Comparison of ENCODE assay signal across 8 cellular contexts in genomic region chr10:124612611-124613498, GRCh38.
DNase-seq lines count a peak whose midpoint lies in the region; ATAC-seq and TF ChIP-seq lines count a peak whose summit lies in the region.

No MANE protein-coding gene starts in this region.

- no peak overlapping the region for H3K9ac ChIP-seq in endodermal cell (ENCODE audit: extremely low read depth, low read length, poor library complexity, severe bottlenecking)

- peak overlapping the region; percentile 52 for H3K27ac Mint-ChIP-seq in endodermal cell

- H3K27ac ChIP-seq in endodermal cell (ENCODE audit: low read depth, low read length): no peak overlapping the region
- no peak overlapping the region for H3K27ac ChIP-seq in psoas muscle
- peak overlapping the region in 2 of 4 donors; percentile 44 to 57 for H3K27ac ChIP-seq in esophagus squamous epithelium

- H3K4me1 Mint-ChIP-seq in endodermal cell: peaks cover 6% of the 10 kb centered on the region

- no peaks in the 10 kb centered on the region for H3K36me3 Mint-ChIP-seq in endodermal cell (ENCODE audit: low read depth)

- TF ChIP-seq CTCF in endodermal cell (conservative IDR thresholded peaks at IDR 0.05) (peak; percentile 49), psoas muscle (IDR thresholded peaks at IDR 0.05) (no peak), esophagus squamous epithelium (IDR thresholded peaks at IDR 0.05) (no peak)

- peak; percentile 4 for DNase-seq in GM04504 (ENCODE audit: low read depth)
- DNase-seq in endodermal cell: peak; percentile 90
- peak; percentile 47 to 75 for DNase-seq in psoas muscle
- DNase-seq in HK-2 (ENCODE audit: unreplicated experiment): no peak
- no peak for DNase-seq in esophagus squamous epithelium (lab: John Stamatoyannopoulos, UW)

- no peaks in the 10 kb centered on the region for H3K36me3 ChIP-seq in endodermal cell (ENCODE audit: control insufficient read depth, insufficient read depth, low read length)
- H3K36me3 ChIP-seq in psoas muscle (ENCODE audit: insufficient read depth in 1 of 2, low read depth in 1 of 2): peaks cover 0 to 5% of the 10 kb centered on the region in 2 donors
- peaks cover 0 to 35% (median 0%) of the 10 kb centered on the region in 3 donors for H3K36me3 ChIP-seq in esophagus squamous epithelium

- H3K4me1 ChIP-seq in endodermal cell (ENCODE audit: control insufficient read depth, insufficient read depth, low read length): no peaks in the 10 kb centered on the region
- H3K4me1 ChIP-seq in psoas muscle: no peaks in the 10 kb centered on the region
- peaks cover 11 to 57% (median 22%) of the 10 kb centered on the region in 3 donors for H3K4me1 ChIP-seq in esophagus squamous epithelium

- H3K27me3 Mint-ChIP-seq in endodermal cell (ENCODE audit: insufficient read depth): no peaks in the 10 kb centered on the region

- intact Hi-C loops in psoas muscle (cut with DNase I) (no loop called here), esophagus squamous epithelium (cut with DNase I) (no loop called here)

- H3K9me3 ChIP-seq in endodermal cell (ENCODE audit: control insufficient read depth, low read length): no peaks in the 10 kb centered on the region
- H3K9me3 ChIP-seq in psoas muscle: no peaks in the 10 kb centered on the region
- H3K9me3 ChIP-seq in esophagus squamous epithelium: no peaks in the 10 kb centered on the region

- H3K9me3 Mint-ChIP-seq in endodermal cell: no peaks in the 10 kb centered on the region

- H3K27me3 ChIP-seq in endodermal cell (ENCODE audit: control insufficient read depth, insufficient read depth, low read length, poor library complexity, severe bottlenecking) (no peaks in the 10 kb centered on the region), psoas muscle (ENCODE audit: insufficient read depth in 3 of 3, low read length in 2 of 3) (no peaks in the 10 kb centered on the region), esophagus squamous epithelium (no peaks in the 10 kb centered on the region)

- WGBS in endodermal cell (ENCODE audit: insufficient coverage in 1 of 2, insufficient read length in 1 of 2), 2 experiments: 79 to 82% methylated on average over 7 to 17 of the region's 18 CpGs
- WGBS in psoas muscle, 3 donors: 48 to 59% (median 48%) methylated on average over 16 to 18 of the region's 18 CpGs
- WGBS in esophagus squamous epithelium, 2 donors: 24 to 64% methylated on average over 4 to 5 of the region's 18 CpGs

- ATAC-seq in psoas muscle (peak; percentile 29 to 54 (median 36)), HG03039 (IDR thresholded peaks at IDR 0.05; ENCODE audit: unreplicated experiment) (no peak), HG02973 (IDR thresholded peaks at IDR 0.05; ENCODE audit: unreplicated experiment) (no peak)

- H3K4me3 ChIP-seq in endodermal cell (ENCODE audit: low read length) (no peak overlapping the region), psoas muscle (no peak overlapping the region), esophagus squamous epithelium (no peak overlapping the region)

- no peak overlapping the region for H3K4me3 Mint-ChIP-seq in endodermal cell

- no peak for TF ChIP-seq POLR2A in esophagus squamous epithelium (IDR thresholded peaks at IDR 0.05)

TF ChIP-seq in PFSK-1, 5 proteins besides CTCF, POLR2A, EP300 and RAD21:
- TF ChIP-seq FOXP2 (optimal IDR thresholded peaks at IDR 0.05; ENCODE audit: borderline replicate concordance, extremely low read depth, extremely low read length, insufficient read depth) (peak; percentile 39), SIN3A (IDR thresholded peaks at IDR 0.05; ENCODE audit: borderline replicate concordance, insufficient read depth, low read length) (no peak), REST (IDR thresholded peaks at IDR 0.05; ENCODE audit: insufficient read depth in 1 of 2, low read depth in 2 of 2, low read length in 2 of 2) (no peak), TAF1 (IDR thresholded peaks at IDR 0.05; ENCODE audit: borderline replicate concordance, insufficient read depth, low read length) (no peak), POLR2AphosphoS5 (IDR thresholded peaks at IDR 0.05; ENCODE audit: low read depth, low read length) (no peak)

Comparison
In these comparisons a context has a peak if more than half of its experiments do, and no peak if none do; other contexts are left out.
1. DNase-seq: peak in GM04504 (single experiment), endodermal cell (single experiment) and psoas muscle (2 of 2); none in HK-2 (single experiment) and esophagus squamous epithelium (single experiment).
2. ATAC-seq: peak in psoas muscle (4 of 4); none in HG03039 (single experiment) and HG02973 (single experiment).